10 cellular contexts compared by ENCODE assay signal in genomic region chr2:219500135-219500534, GRCh38. TPM values are rescaled to one million over a fixed set of nuclear protein-coding genes. Genes with fewer than 3 reads are reported as not detected.
DNase-seq lines count a peak whose midpoint lies in the region; ATAC-seq, FAIRE-seq and TF ChIP-seq lines count a peak whose summit lies in the region.
"Had no signal": no experiment of that assay in that cellular context is flagged by ENCODE, and none has a peak within 500 bp of the region (broad histone marks: within the 10 kb centered on the region; RNA-seq: fewer than 3 reads in every experiment).

No MANE protein-coding gene starts in this region.

- H3K9ac ChIP-seq in keratinocyte (ENCODE audit: control insufficient read depth, extremely low read depth, insufficient read depth, low read length): no peak overlapping the region

- peaks cover 7 to 9% of the 10 kb centered on the region in 2 experiments for H3K36me3 ChIP-seq in keratinocyte (ENCODE audit: control insufficient read depth in 2 of 2, extremely low read depth in 1 of 2, insufficient read depth in 2 of 2, low read length in 2 of 2)

- H3K4me2 ChIP-seq in keratinocyte (ENCODE audit: control insufficient read depth, extremely low read depth, insufficient read depth, low read depth, low read length): peak overlapping the region; percentile 98

- FAIRE-seq in keratinocyte (lab: Jason Lieb, UNC): no peak

- intact Hi-C loops in CD4-positive, alpha-beta T cell (cut with DNase I, micrococcal nuclease): loop anchor here in 1 of 2 experiments (2.0 to 5.0 kb wide), 3 partner anchors 58 to 107 kb away; no protein-coding TSS in a partner anchor

- ATAC-seq in CD4-positive, alpha-beta T cell (ENCODE audit: poor library complexity): no peak
- ATAC-seq in HG02759 (IDR thresholded peaks at IDR 0.05; ENCODE audit: unreplicated experiment): no peak
- ATAC-seq in HG02884 (IDR thresholded peaks at IDR 0.05; ENCODE audit: unreplicated experiment): no peak
- ATAC-seq in HG03095 (IDR thresholded peaks at IDR 0.05; ENCODE audit: unreplicated experiment): no peak

- POLR2A ChIA-PET in CD4-positive, alpha-beta T cell (lab: Charles Lee): interaction anchor here (2.2 kb wide), 1 partner anchor 43 kb away, joined by 9 read pairs; the partner anchor contains the start of genes CHPF and TMEM198
- POLR2A ChIA-PET in activated CD4-positive, alpha-beta memory T cell treated with anti-CD3 and anti-CD28 coated beads, Interleukin-2, amount 10 ng/mL, durations not matched to agents 7 days and 5 days (lab: Charles Lee): interaction anchor here (0.9 to 1.0 kb wide), 4 partner anchors 13 to 97 kb away, joined by 3 to 4 read pairs (median 3); partner anchors contain the start of genes ASIC4 and STK11IP

- peaks cover 33% of the 10 kb centered on the region for H3K27me3 Mint-ChIP-seq in CD4-positive, alpha-beta T cell
- peaks cover 32% of the 10 kb centered on the region for H3K27me3 Mint-ChIP-seq in activated CD4-positive, alpha-beta memory T cell treated with anti-CD3 and anti-CD28 coated beads, Interleukin-2, amount 10 ng/mL, durations not matched to agents 7 days and 5 days

- H3K9me3 ChIP-seq in CD4-positive, alpha-beta T cell (ENCODE audit: control insufficient read depth, low read length): no peaks in the 10 kb centered on the region
- no peaks in the 10 kb centered on the region for H3K9me3 ChIP-seq in keratinocyte (ENCODE audit: control insufficient read depth, low read depth, low read length)

- H3K4me1 Mint-ChIP-seq in CD4-positive, alpha-beta T cell (ENCODE audit: low read depth): peaks cover 37% of the 10 kb centered on the region
- peaks cover 48% of the 10 kb centered on the region for H3K4me1 Mint-ChIP-seq in activated CD4-positive, alpha-beta memory T cell treated with anti-CD3 and anti-CD28 coated beads, Interleukin-2, amount 10 ng/mL, durations not matched to agents 7 days and 5 days

- DNase-seq in CD4-positive, alpha-beta T cell: no peak
- peak; percentile 21 for DNase-seq in H4 (ENCODE audit: low spot score)
- no peak for DNase-seq in activated CD4-positive, alpha-beta memory T cell treated with anti-CD3 and anti-CD28 coated beads, Interleukin-2, amount 10 ng/mL, durations not matched to agents 7 days and 5 days
- DNase-seq in keratinocyte (ENCODE audit: low read depth, low spot score): no peak
- no peak for DNase-seq in CD1c-positive myeloid dendritic cell (ENCODE audit: extremely low spot score)
- DNase-seq: SW 1271 had no signal

- H3K4me1 ChIP-seq in keratinocyte (ENCODE audit: control insufficient read depth, extremely low read depth, insufficient read depth, low read length): peaks cover 15% of the 10 kb centered on the region

- H3K27ac ChIP-seq in CD4-positive, alpha-beta T cell (ENCODE audit: low read depth, low read length): no peak overlapping the region
- H3K27ac ChIP-seq in keratinocyte (ENCODE audit: control insufficient read depth, insufficient read depth, low read length): no peak overlapping the region

- H2AFZ ChIP-seq in keratinocyte (ENCODE audit: control insufficient read depth, low read length): no peak overlapping the region

- H3K9me1 ChIP-seq in keratinocyte (ENCODE audit: control insufficient read depth, extremely low read depth, insufficient read depth, low read length): no peaks in the 10 kb centered on the region

- H3K4me3 ChIP-seq in keratinocyte (ENCODE audit: control insufficient read depth in 2 of 3, extremely low read depth in 1 of 3, insufficient read depth in 2 of 3, low read depth in 1 of 3, low read length in 3 of 3): no peak overlapping the region

- H3K27me3 ChIP-seq in CD4-positive, alpha-beta T cell (ENCODE audit: control insufficient read depth, insufficient read depth, low read length): peaks cover 26% of the 10 kb centered on the region
- H3K27me3 ChIP-seq in keratinocyte (ENCODE audit: control insufficient read depth, extremely low read depth, insufficient read depth, low read length): peaks cover 34% of the 10 kb centered on the region

- no peak for TF ChIP-seq CTCF in CD4-positive, alpha-beta T cell (IDR thresholded peaks at IDR 0.05)
- TF ChIP-seq CTCF in keratinocyte (optimal IDR thresholded peaks at IDR 0.05 in 1 of 3, IDR thresholded peaks at IDR 0.05 in 1 of 3, conservative IDR thresholded peaks at IDR 0.05 in 1 of 3; ENCODE audit: extremely low read depth in 1 of 3, insufficient read depth in 2 of 3, low read length in 3 of 3): peak in 2 of 3 experiments; percentile 17 to 58

- dilution Hi-C loops in keratinocyte (cut with MboI; ENCODE audit: extremely low pct_ligation_motif_present, low sequenced_read_pairs): no loop called here

- CTCF ChIA-PET in CD4-positive, alpha-beta T cell (lab: Charles Lee): interaction anchor here (1.1 to 1.7 kb wide), 2 partner anchors 10 to 111 kb away, joined by 4 to 5 read pairs; no protein-coding TSS in a partner anchor
- CTCF ChIA-PET in activated CD4-positive, alpha-beta memory T cell treated with anti-CD3 and anti-CD28 coated beads, Interleukin-2, amount 10 ng/mL, durations not matched to agents 7 days and 5 days (lab: Charles Lee): interaction anchor here (0.6 to 8.0 kb wide), 8 partner anchors 9 to 520 kb away, joined by 3 to 175 read pairs (median 4); no protein-coding TSS in a partner anchor

- peaks cover 7% of the 10 kb centered on the region for H3K79me2 ChIP-seq in keratinocyte (ENCODE audit: control insufficient read depth, insufficient read depth, low read length)

- H3K27ac Mint-ChIP-seq in CD4-positive, alpha-beta T cell: no peak overlapping the region
- H3K27ac Mint-ChIP-seq in activated CD4-positive, alpha-beta memory T cell treated with anti-CD3 and anti-CD28 coated beads, Interleukin-2, amount 10 ng/mL, durations not matched to agents 7 days and 5 days: no peak overlapping the region

- peaks cover 34% of the 10 kb centered on the region for H3K36me3 Mint-ChIP-seq in CD4-positive, alpha-beta T cell (ENCODE audit: low read depth)
- H3K36me3 Mint-ChIP-seq in activated CD4-positive, alpha-beta memory T cell treated with anti-CD3 and anti-CD28 coated beads, Interleukin-2, amount 10 ng/mL, durations not matched to agents 7 days and 5 days (ENCODE audit: low read depth): peaks cover 20% of the 10 kb centered on the region

- no peaks in the 10 kb centered on the region for H4K20me1 ChIP-seq in keratinocyte (ENCODE audit: control insufficient read depth, extremely low read depth, insufficient read depth, low read length)

- H3K4me3 Mint-ChIP-seq in CD4-positive, alpha-beta T cell: peak overlapping the region; percentile 93
- peak overlapping the region; percentile 95 for H3K4me3 Mint-ChIP-seq in activated CD4-positive, alpha-beta memory T cell treated with anti-CD3 and anti-CD28 coated beads, Interleukin-2, amount 10 ng/mL, durations not matched to agents 7 days and 5 days

- H3K9me3 Mint-ChIP-seq in CD4-positive, alpha-beta T cell: no peaks in the 10 kb centered on the region
- H3K9me3 Mint-ChIP-seq in activated CD4-positive, alpha-beta memory T cell treated with anti-CD3 and anti-CD28 coated beads, Interleukin-2, amount 10 ng/mL, durations not matched to agents 7 days and 5 days: no peaks in the 10 kb centered on the region

RNA-seq across cellular contexts. Expression of gene GMPPA, which starts 1.4 kb away (rescaled TPM):
- total RNA-seq in CD4-positive, alpha-beta T cell: 10 to 100 TPM; 13.3 to 14.4 TPM
- 74.0 TPM in 2 replicates for total RNA-seq in H4 (2014; rRNA removed; shearing (Covaris generic))
- 10 to 100 TPM; 41.0 to 42.3 TPM for total RNA-seq in activated CD4-positive, alpha-beta memory T cell treated with anti-CD3 and anti-CD28 coated beads, Interleukin-2, amount 10 ng/mL, durations not matched to agents 7 days and 5 days
- polyA plus RNA-seq in keratinocyte: 50.6 to 63.4 TPM (median 57.6 TPM) in 3 replicates
- polyA plus RNA-seq in keratinocyte (2011; ENCODE audit: low read depth): 4.1 TPM
- polyA plus RNA-seq in keratinocyte (2011; cell fraction: cytosol; rRNA removed): 50.5 and 53.2 TPM in 2 replicates
- 64.4 and 79.0 TPM in 2 replicates for polyA plus RNA-seq in keratinocyte (2011; cell fraction: nucleus; rRNA removed)
- 25.4 and 39.5 TPM in 2 replicates for polyA plus RNA-seq in keratinocyte (2012; ENCODE audit: low replicate concordance)
- 66.2 to 112 TPM (median 83.0 TPM) in 3 replicates for polyA minus RNA-seq in keratinocyte
- polyA minus RNA-seq in keratinocyte (2011; cell fraction: cytosol; rRNA and poly(A)+ RNA removed): 50.5 TPM
- polyA minus RNA-seq in keratinocyte (2011; cell fraction: nucleus; rRNA and poly(A)+ RNA removed): 23.8 and 26.3 TPM in 2 replicates

RNA-seq across cellular contexts. Expression of gene ASIC4, which starts 14.1 kb away (rescaled TPM):
- under 1 TPM; 0.08 to 0.17 TPM for total RNA-seq in CD4-positive, alpha-beta T cell
- not detected in 2 replicates for total RNA-seq in H4 (2014; rRNA removed; shearing (Covaris generic))
- under 1 TPM in 1 of 2 experiments, not detected in 1; 0.13 TPM for total RNA-seq in activated CD4-positive, alpha-beta memory T cell treated with anti-CD3 and anti-CD28 coated beads, Interleukin-2, amount 10 ng/mL, durations not matched to agents 7 days and 5 days
- polyA plus RNA-seq in keratinocyte: not detected in 3 replicates
- not detected for polyA plus RNA-seq in keratinocyte (2011; ENCODE audit: low read depth)
- not detected in 2 replicates for polyA plus RNA-seq in keratinocyte (2011; cell fraction: cytosol; rRNA removed)
- 0.05 TPM in 1 of 2 replicates, not detected in the other for polyA plus RNA-seq in keratinocyte (2011; cell fraction: nucleus; rRNA removed)
- polyA plus RNA-seq in keratinocyte (2012; ENCODE audit: low replicate concordance): 0.11 TPM in 1 of 2 replicates, not detected in the other
- polyA minus RNA-seq in keratinocyte: not detected in 3 replicates
- polyA minus RNA-seq in keratinocyte (2011; cell fraction: cytosol; rRNA and poly(A)+ RNA removed): not detected
- polyA minus RNA-seq in keratinocyte (2011; cell fraction: nucleus; rRNA and poly(A)+ RNA removed): not detected in 2 replicates
- total RNA-seq: dermis microvascular lymphatic vessel endothelial cell had no signal

RNA-seq across cellular contexts. Expression of gene CHPF, which starts 43.5 kb away (rescaled TPM):
- 1 to 10 TPM; 6.5 to 7.1 TPM for total RNA-seq in CD4-positive, alpha-beta T cell
- 53.9 and 85.6 TPM in 2 replicates for total RNA-seq in H4 (2014; rRNA removed; shearing (Covaris generic))
- 10 to 100 TPM; 14.5 to 14.9 TPM for total RNA-seq in activated CD4-positive, alpha-beta memory T cell treated with anti-CD3 and anti-CD28 coated beads, Interleukin-2, amount 10 ng/mL, durations not matched to agents 7 days and 5 days
- 24.4 to 63.7 TPM (median 50.9 TPM) in 3 replicates for polyA plus RNA-seq in keratinocyte
- 12.2 TPM for polyA plus RNA-seq in keratinocyte (2011; ENCODE audit: low read depth)
- 23.4 and 59.7 TPM in 2 replicates for polyA plus RNA-seq in keratinocyte (2011; cell fraction: cytosol; rRNA removed)
- 82.1 and 134 TPM in 2 replicates for polyA plus RNA-seq in keratinocyte (2011; cell fraction: nucleus; rRNA removed)
- polyA plus RNA-seq in keratinocyte (2012; ENCODE audit: low replicate concordance): 67.0 and 81.8 TPM in 2 replicates
- polyA minus RNA-seq in keratinocyte: 24.4 to 61.4 TPM (median 36.5 TPM) in 3 replicates
- 159 TPM for polyA minus RNA-seq in keratinocyte (2011; cell fraction: cytosol; rRNA and poly(A)+ RNA removed)
- 132 and 181 TPM in 2 replicates for polyA minus RNA-seq in keratinocyte (2011; cell fraction: nucleus; rRNA and poly(A)+ RNA removed)

RNA-seq across cellular contexts. Expression of gene TMEM198, which starts 43.7 kb away (rescaled TPM):
- total RNA-seq in CD4-positive, alpha-beta T cell: under 1 TPM; 0.47 to 0.91 TPM
- total RNA-seq in H4 (2014; rRNA removed; shearing (Covaris generic)): 0.86 and 1.9 TPM in 2 replicates
- 1 to 10 TPM in 1 of 2 experiments, under 1 TPM in 1; 0.95 to 1.0 TPM for total RNA-seq in activated CD4-positive, alpha-beta memory T cell treated with anti-CD3 and anti-CD28 coated beads, Interleukin-2, amount 10 ng/mL, durations not matched to agents 7 days and 5 days
- 0.81 to 1.5 TPM (median 0.82 TPM) in 3 replicates for polyA plus RNA-seq in keratinocyte
- not detected for polyA plus RNA-seq in keratinocyte (2011; ENCODE audit: low read depth)
- polyA plus RNA-seq in keratinocyte (2011; cell fraction: cytosol; rRNA removed): 0.32 and 0.44 TPM in 2 replicates
- polyA plus RNA-seq in keratinocyte (2011; cell fraction: nucleus; rRNA removed): 10.9 and 11.5 TPM in 2 replicates
- 0.61 and 0.83 TPM in 2 replicates for polyA plus RNA-seq in keratinocyte (2012; ENCODE audit: low replicate concordance)
- 0.13 to 1.1 TPM (median 0.26 TPM) in 3 replicates for polyA minus RNA-seq in keratinocyte
- polyA minus RNA-seq in keratinocyte (2011; cell fraction: cytosol; rRNA and poly(A)+ RNA removed): not detected
- polyA minus RNA-seq in keratinocyte (2011; cell fraction: nucleus; rRNA and poly(A)+ RNA removed): 0.42 and 0.70 TPM in 2 replicates
- total RNA-seq: dermis microvascular lymphatic vessel endothelial cell had no signal
